ENCODE assay signal across 9 cellular contexts in the genomic region with DNA sequence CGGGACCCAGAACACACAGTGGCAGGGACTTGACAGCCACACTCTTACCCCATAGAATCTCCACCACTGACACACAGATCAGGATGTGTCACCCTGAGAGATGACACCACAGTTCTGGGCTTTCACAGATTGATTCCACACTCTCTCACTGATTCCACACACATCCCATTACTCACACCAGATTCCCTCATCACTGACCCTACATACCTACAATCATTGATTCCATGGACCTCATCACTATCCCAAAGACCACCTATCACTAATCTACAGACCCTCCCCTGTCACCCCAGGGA. TPM values are rescaled to one million over a fixed set of nuclear protein-coding genes. Genes with fewer than 3 reads are reported as not detected.
DNase-seq lines count a peak whose midpoint lies in the region; ATAC-seq, FAIRE-seq and TF ChIP-seq lines count a peak whose summit lies in the region.
"Had no signal": no experiment of that assay in that cellular context is flagged by ENCODE, and none has a peak within 500 bp of the region (broad histone marks: within the 10 kb centered on the region; RNA-seq: fewer than 3 reads in every experiment).

No MANE protein-coding gene starts in this region.

- CTCF ChIA-PET in naive thymus-derived CD4-positive, alpha-beta T cell (lab: Charles Lee) = no interaction called here

- intact Hi-C loops in naive thymus-derived CD4-positive, alpha-beta T cell (cut with micrococcal nuclease) = loop anchor here (10.0 kb wide), 5 partner anchors 398 to 1098 kb away; partner anchors contain the start of genes ZNF850 (in 2 of the 2), ZNF146 (in 1 of the 2), ZNF565 (in 1 of the 2) and ZNF566 (in 1 of the 2)
- intact Hi-C loops in vagina (cut with DNase I) = no loop called here

- no peak for FAIRE-seq in frontal cortex (lab: Jason Lieb, UNC)

- ATAC-seq in stimulated activated naive CD8-positive, alpha-beta T cell treated with anti-CD3 and anti-CD28 coated beads, Interleukin-15, Interleukin-2, amounts not matched to agents 100 U/mL and 50 U/mL, for 24 hours = no peak
- ATAC-seq in activated naive CD8-positive, alpha-beta T cell treated with anti-CD3 and anti-CD28 coated beads, Interleukin-2, amount 50 U/mL, for 24 hours = no peak
- ATAC-seq in naive thymus-derived CD4-positive, alpha-beta T cell = no peak
- no peak for ATAC-seq in foreskin keratinocyte

- peaks cover 10% of the 10 kb centered on the region for H3K27me3 Mint-ChIP-seq in stimulated activated naive CD8-positive, alpha-beta T cell treated with anti-CD3 and anti-CD28 coated beads, Interleukin-15, Interleukin-2, amounts not matched to agents 100 ng/mL and 50 ng/mL, for 24 hours
- peaks cover 8% of the 10 kb centered on the region for H3K27me3 Mint-ChIP-seq in activated naive CD8-positive, alpha-beta T cell treated with anti-CD3 and anti-CD28 coated beads, Interleukin-2, amount 50 U/mL, for 24 hours
- H3K27me3 Mint-ChIP-seq in naive thymus-derived CD4-positive, alpha-beta T cell = peaks cover 0 to 27% (median 19%) of the 10 kb centered on the region in 5 donors

- H3K4me3 ChIP-seq in naive thymus-derived CD4-positive, alpha-beta T cell (ENCODE audit: low read length) = peak overlapping the region; percentile 35
- H3K4me3 ChIP-seq in vagina = peak overlapping the region; percentile 35 to 39

- H3K27me3 ChIP-seq in naive thymus-derived CD4-positive, alpha-beta T cell (ENCODE audit: control insufficient read depth in 2 of 2, insufficient read depth in 2 of 2, low read length in 2 of 2) = no peaks in the 10 kb centered on the region
- H3K27me3 ChIP-seq in vagina (no peaks in the 10 kb centered on the region), foreskin keratinocyte (no peaks in the 10 kb centered on the region)

- H3K9me3 ChIP-seq in naive thymus-derived CD4-positive, alpha-beta T cell (ENCODE audit: control insufficient read depth in 2 of 3, low read length in 3 of 3) = peaks cover 0 to 7% (median 0%) of the 10 kb centered on the region in 3 experiments
- H3K9me3 ChIP-seq in vagina = no peaks in the 10 kb centered on the region

- H3K27ac ChIP-seq in naive thymus-derived CD4-positive, alpha-beta T cell (ENCODE audit: low read depth, low read length) = no peak overlapping the region
- H3K27ac ChIP-seq in vagina (peak overlapping the region; percentile 54), foreskin keratinocyte (no peak overlapping the region)

- H3K36me3 ChIP-seq in naive thymus-derived CD4-positive, alpha-beta T cell (ENCODE audit: control insufficient read depth in 2 of 3, insufficient read depth in 3 of 3, low read length in 3 of 3) = peaks cover 0 to 4% (median 0%) of the 10 kb centered on the region in 3 experiments
- no peaks in the 10 kb centered on the region for H3K36me3 ChIP-seq in vagina

- peaks cover 7% of the 10 kb centered on the region for H3K9me3 Mint-ChIP-seq in stimulated activated naive CD8-positive, alpha-beta T cell treated with anti-CD3 and anti-CD28 coated beads, Interleukin-15, Interleukin-2, amounts not matched to agents 100 ng/mL and 50 ng/mL, for 24 hours
- peaks cover 17% of the 10 kb centered on the region for H3K9me3 Mint-ChIP-seq in activated naive CD8-positive, alpha-beta T cell treated with anti-CD3 and anti-CD28 coated beads, Interleukin-2, amount 50 U/mL, for 24 hours
- peaks cover 6 to 65% (median 29%) of the 10 kb centered on the region in 11 donors for H3K9me3 Mint-ChIP-seq in naive thymus-derived CD4-positive, alpha-beta T cell

- no peak for DNase-seq in stimulated activated naive CD8-positive, alpha-beta T cell treated with anti-CD3 and anti-CD28 coated beads, Interleukin-15, Interleukin-2, amounts not matched to agents 100 U/mL and 50 U/mL, for 24 hours
- DNase-seq in activated naive CD8-positive, alpha-beta T cell treated with anti-CD3 and anti-CD28 coated beads, Interleukin-2, amount 50 U/mL, for 24 hours = no peak
- DNase-seq in naive thymus-derived CD4-positive, alpha-beta T cell = no peak
- DNase-seq in vagina (ENCODE audit: extremely low spot score in 2 of 2) = no peak
- DNase-seq in foreskin keratinocyte = no peak
- no peak for DNase-seq in NCI-H146 (lab: John Stamatoyannopoulos, UW)
- DNase-seq in frontal cortex (ENCODE audit: low spot score in 2 of 2) = no peak
- DNase-seq: NK-92 treated with Interleukin-12 subunit alpha and Interleukin-12 subunit beta, amount 100 ng/mL, for 24 hours had no signal

- peaks cover 29% of the 10 kb centered on the region for H3K4me1 Mint-ChIP-seq in stimulated activated naive CD8-positive, alpha-beta T cell treated with anti-CD3 and anti-CD28 coated beads, Interleukin-15, Interleukin-2, amounts not matched to agents 100 ng/mL and 50 ng/mL, for 24 hours (ENCODE audit: low read depth)
- H3K4me1 Mint-ChIP-seq in activated naive CD8-positive, alpha-beta T cell treated with anti-CD3 and anti-CD28 coated beads, Interleukin-2, amount 50 U/mL, for 24 hours = peaks cover 20% of the 10 kb centered on the region
- H3K4me1 Mint-ChIP-seq in naive thymus-derived CD4-positive, alpha-beta T cell = peaks cover 0 to 29% (median 19%) of the 10 kb centered on the region in 7 donors

- POLR2A ChIA-PET in naive thymus-derived CD4-positive, alpha-beta T cell (lab: Charles Lee) = no interaction called here

- H3K4me1 ChIP-seq in naive thymus-derived CD4-positive, alpha-beta T cell (ENCODE audit: control insufficient read depth in 2 of 2, insufficient read depth in 2 of 2, low read length in 2 of 2) = peaks cover 0 to 5% of the 10 kb centered on the region in 2 donors
- H3K4me1 ChIP-seq in vagina = peaks cover 13% of the 10 kb centered on the region
- no peaks in the 10 kb centered on the region for H3K4me1 ChIP-seq in foreskin keratinocyte

- peak overlapping the region; percentile 70 for H3K4me3 Mint-ChIP-seq in stimulated activated naive CD8-positive, alpha-beta T cell treated with anti-CD3 and anti-CD28 coated beads, Interleukin-15, Interleukin-2, amounts not matched to agents 100 ng/mL and 50 ng/mL, for 24 hours
- H3K4me3 Mint-ChIP-seq in activated naive CD8-positive, alpha-beta T cell treated with anti-CD3 and anti-CD28 coated beads, Interleukin-2, amount 50 U/mL, for 24 hours = peak overlapping the region; percentile 69
- peak overlapping the region; percentile 45 to 87 (median 81) for H3K4me3 Mint-ChIP-seq in naive thymus-derived CD4-positive, alpha-beta T cell

- TF ChIP-seq CTCF in vagina (IDR thresholded peaks at IDR 0.05) (no peak), foreskin keratinocyte (conservative IDR thresholded peaks at IDR 0.05) (no peak)

- H3K27ac Mint-ChIP-seq in stimulated activated naive CD8-positive, alpha-beta T cell treated with anti-CD3 and anti-CD28 coated beads, Interleukin-15, Interleukin-2, amounts not matched to agents 100 ng/mL and 50 ng/mL, for 24 hours = no peak overlapping the region
- H3K27ac Mint-ChIP-seq in activated naive CD8-positive, alpha-beta T cell treated with anti-CD3 and anti-CD28 coated beads, Interleukin-2, amount 50 U/mL, for 24 hours = no peak overlapping the region
- H3K27ac Mint-ChIP-seq in naive thymus-derived CD4-positive, alpha-beta T cell = peak overlapping the region in 8 of 9 donors; percentile 18 to 78 (median 50)

- TF ChIP-seq POLR2A in vagina (IDR thresholded peaks at IDR 0.05) = no peak

- H3K36me3 Mint-ChIP-seq in stimulated activated naive CD8-positive, alpha-beta T cell treated with anti-CD3 and anti-CD28 coated beads, Interleukin-15, Interleukin-2, amounts not matched to agents 100 ng/mL and 50 ng/mL, for 24 hours (ENCODE audit: low read depth) = peaks cover 7% of the 10 kb centered on the region
- H3K36me3 Mint-ChIP-seq in activated naive CD8-positive, alpha-beta T cell treated with anti-CD3 and anti-CD28 coated beads, Interleukin-2, amount 50 U/mL, for 24 hours (ENCODE audit: low read depth) = peaks cover 7% of the 10 kb centered on the region
- peaks cover 4 to 12% (median 6%) of the 10 kb centered on the region in 5 donors for H3K36me3 Mint-ChIP-seq in naive thymus-derived CD4-positive, alpha-beta T cell

RNA-seq across cellular contexts. Expression of gene ZNF527, which starts 57.6 kb away (rescaled TPM):
- 10 to 100 TPM in 3 of 5 experiments, 1 to 10 TPM in 2; 5.6 to 13.6 (median 13.2) TPM for total RNA-seq in naive thymus-derived CD4-positive, alpha-beta T cell
- 10 to 100 TPM in 1 of 2 donors, 1 to 10 TPM in 1; 8.2 to 11.9 TPM for polyA plus RNA-seq in naive thymus-derived CD4-positive, alpha-beta T cell
- 18.2 TPM for total RNA-seq in vagina
- total RNA-seq in foreskin keratinocyte = 2.5 and 2.9 TPM in 2 replicates
- 0.88 and 0.96 TPM in 2 replicates for polyA plus RNA-seq in foreskin keratinocyte
- 30.2 TPM for total RNA-seq in frontal cortex

Comparison
In these comparisons a context has a peak if more than half of its experiments do, and no peak if none do; other contexts are left out.
1. H3K27ac Mint-ChIP-seq: peak in naive thymus-derived CD4-positive, alpha-beta T cell (8 of 9); none in stimulated activated naive CD8-positive, alpha-beta T cell treated with anti-CD3 and anti-CD28 coated beads, Interleukin-15, Interleukin-2, amounts not matched to agents 100 ng/mL and 50 ng/mL, for 24 hours (single experiment) and activated naive CD8-positive, alpha-beta T cell treated with anti-CD3 and anti-CD28 coated beads, Interleukin-2, amount 50 U/mL, for 24 hours (single experiment).
2. Peak in every context shown above with its lines, with median percentiles within 50 percentile points of each other: H3K4me3 Mint-ChIP-seq.